In the genomic region with DNA sequence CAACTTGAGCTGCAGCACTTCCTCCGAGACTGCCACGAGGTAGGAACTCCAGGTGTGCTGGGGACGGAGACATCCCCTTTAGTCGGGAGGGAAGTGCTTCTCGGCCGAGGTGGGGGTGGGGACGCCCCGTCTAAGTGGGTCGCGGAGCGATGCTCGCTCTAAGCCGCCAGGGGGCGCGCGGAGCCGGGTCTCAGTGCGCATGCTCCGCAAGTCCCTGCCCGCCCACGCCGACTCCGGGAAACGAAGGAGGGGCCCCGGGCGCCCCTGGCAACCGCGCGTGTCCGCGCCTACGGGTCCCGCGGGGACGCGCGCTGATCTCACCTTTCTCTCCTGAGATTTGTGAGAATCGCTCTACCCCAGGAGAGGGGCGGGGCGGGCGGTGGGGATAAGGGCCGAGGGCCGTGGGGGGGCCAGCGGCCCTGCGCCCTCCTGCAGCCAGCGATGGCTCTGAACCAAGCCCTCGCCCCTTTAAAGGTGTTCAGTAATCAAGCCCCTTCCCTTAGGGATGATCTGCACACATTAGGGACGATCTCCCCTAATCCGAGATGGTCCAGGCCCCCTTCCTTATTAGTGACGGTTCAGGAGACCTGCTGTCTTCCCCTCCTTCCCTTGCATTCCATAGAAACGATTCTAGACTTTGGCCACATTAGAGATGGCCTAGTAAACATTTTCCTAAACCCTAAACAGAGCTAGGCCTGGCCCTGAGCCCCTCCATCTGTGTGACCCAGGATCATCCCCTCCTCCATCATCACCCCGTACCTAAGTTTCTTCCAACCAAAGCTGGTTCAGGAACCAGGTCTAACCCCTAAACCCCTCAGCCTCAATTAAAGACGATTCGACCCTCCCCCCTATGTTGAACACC, we compare ENCODE assay signal across 8 cellular contexts. TPM values are rescaled to one million over a fixed set of nuclear protein-coding genes. Genes with fewer than 3 reads are reported as not detected.
DNase-seq lines count a peak whose midpoint lies in the region; ATAC-seq, FAIRE-seq and TF ChIP-seq lines count a peak whose summit lies in the region.

No MANE protein-coding gene starts in this region.

- H3K36me3 ChIP-seq in SU-DHL-6 (ENCODE audit: low read length): no peaks in the 10 kb centered on the region
- H3K36me3 ChIP-seq in cardiac muscle cell: no peaks in the 10 kb centered on the region
- H3K36me3 ChIP-seq in pancreas: no peaks in the 10 kb centered on the region
- no peaks in the 10 kb centered on the region for H3K36me3 ChIP-seq in thoracic aorta

- H3K4me1 ChIP-seq in cardiac muscle cell (ENCODE audit: low read depth) (no peaks in the 10 kb centered on the region), pancreas (no peaks in the 10 kb centered on the region), thoracic aorta (ENCODE audit: control insufficient read depth in 1 of 2, low read depth in 2 of 2) (peaks cover 4 to 13% of the 10 kb centered on the region in 2 donors)

- H3K79me2 ChIP-seq in SU-DHL-6 (ENCODE audit: insufficient read depth, low read length): no peaks in the 10 kb centered on the region

- peak overlapping the region; percentile 42 for H3K9ac ChIP-seq in SU-DHL-6 (ENCODE audit: low read length)

- TF ChIP-seq CTCF in SU-DHL-6 (IDR thresholded peaks at IDR 0.05; ENCODE audit: insufficient read depth, low read length, poor library complexity, severe bottlenecking): peak; percentile 65
- TF ChIP-seq CTCF in cardiac muscle cell (IDR thresholded peaks at IDR 0.05; ENCODE audit: low read depth, low read length): peak; percentile 93
- peak; percentile 88 to 98 (median 93) for TF ChIP-seq CTCF in pancreas (IDR thresholded peaks at IDR 0.05)
- TF ChIP-seq CTCF in thoracic aorta (IDR thresholded peaks at IDR 0.05): peak; percentile 98

- ATAC-seq in GM19324 (IDR thresholded peaks at IDR 0.05; ENCODE audit: low FRiP score, unreplicated experiment): peak; percentile 64
- peak; percentile 80 for ATAC-seq in activated naive CD8-positive, alpha-beta T cell treated with anti-CD3 and anti-CD28 coated beads, Interleukin-2, amount 10 ng/mL, durations not matched to agents 7 days and 5 days (ENCODE audit: low read depth)
- peak; percentile 88 to 94 (median 92) for ATAC-seq in pancreas
- peak; percentile 53 for ATAC-seq in thoracic aorta (ENCODE audit: insufficient number of reproducible peaks, low FRiP score, low read depth)

- H3K27ac ChIP-seq in SU-DHL-6 (ENCODE audit: low read depth, low read length) (no peak overlapping the region), cardiac muscle cell (no peak overlapping the region), pancreas (peak overlapping the region in 1 of 4 donors; percentile 19), thoracic aorta (no peak overlapping the region)

- no peaks in the 10 kb centered on the region for H4K20me1 ChIP-seq in SU-DHL-6 (ENCODE audit: low read depth, low read length)

- WGBS in pancreas, 2 donors: 4 to 5% methylated on average over 44 to 54 of the region's 54 CpGs

- H3K9me3 Mint-ChIP-seq in activated naive CD8-positive, alpha-beta T cell treated with anti-CD3 and anti-CD28 coated beads, Interleukin-2, amount 10 ng/mL, durations not matched to agents 7 days and 5 days: no peaks in the 10 kb centered on the region

- H2AFZ ChIP-seq in SU-DHL-6 (ENCODE audit: low read depth, low read length, severe bottlenecking): peak overlapping the region; percentile 93

- POLR2A ChIA-PET in activated naive CD8-positive, alpha-beta T cell treated with anti-CD3 and anti-CD28 coated beads, Interleukin-2, amount 10 ng/mL, durations not matched to agents 7 days and 5 days (lab: Charles Lee): no interaction called here

- no peak for FAIRE-seq in pancreas (lab: Jason Lieb, UNC)

- H3K27me3 ChIP-seq in SU-DHL-6 (ENCODE audit: low read length) (no peaks in the 10 kb centered on the region), cardiac muscle cell (peaks cover 2% of the 10 kb centered on the region), pancreas (no peaks in the 10 kb centered on the region), thoracic aorta (replicated peaks; ENCODE audit: insufficient read depth) (no peaks in the 10 kb centered on the region)

- H3K4me3 ChIP-seq in SU-DHL-6 (ENCODE audit: insufficient read depth, low read length, poor library complexity, severe bottlenecking): peak overlapping the region; percentile 44
- peak overlapping the region; percentile 24 for H3K4me3 ChIP-seq in cardiac muscle cell
- H3K4me3 ChIP-seq in pancreas: peak overlapping the region in 3 of 4 donors; percentile 21 to 51 (median 34)
- H3K4me3 ChIP-seq in thoracic aorta: peak overlapping the region; percentile 69

- H3K4me2 ChIP-seq in SU-DHL-6 (ENCODE audit: low read depth, low read length, poor library complexity, severe bottlenecking): peak overlapping the region; percentile 67

- H3K36me3 Mint-ChIP-seq in activated naive CD8-positive, alpha-beta T cell treated with anti-CD3 and anti-CD28 coated beads, Interleukin-2, amount 10 ng/mL, durations not matched to agents 7 days and 5 days: no peaks in the 10 kb centered on the region

- no peak overlapping the region for H3K27ac Mint-ChIP-seq in activated naive CD8-positive, alpha-beta T cell treated with anti-CD3 and anti-CD28 coated beads, Interleukin-2, amount 10 ng/mL, durations not matched to agents 7 days and 5 days

- H3K27me3 Mint-ChIP-seq in activated naive CD8-positive, alpha-beta T cell treated with anti-CD3 and anti-CD28 coated beads, Interleukin-2, amount 10 ng/mL, durations not matched to agents 7 days and 5 days: peaks cover 30% of the 10 kb centered on the region

- peak; percentile 99 for DNase-seq in AG08395 (ENCODE audit: low spot score)
- peak; percentile 87 for DNase-seq in NCI-H1105 (lab: John Stamatoyannopoulos, UW)
- peak; percentile 96 for DNase-seq in activated naive CD8-positive, alpha-beta T cell treated with anti-CD3 and anti-CD28 coated beads, Interleukin-2, amount 10 ng/mL, durations not matched to agents 7 days and 5 days
- DNase-seq in cardiac muscle cell (ENCODE audit: low read depth in 1 of 2, low spot score in 1 of 2): peak; percentile 82 to 86
- DNase-seq in pancreas: peak; percentile 78 to 97 (median 90)
- DNase-seq in thoracic aorta (ENCODE audit: low spot score): peak; percentile 23

- intact Hi-C loops in pancreas (cut with DNase I): no loop called here

- peaks cover 8% of the 10 kb centered on the region for H3K4me1 Mint-ChIP-seq in activated naive CD8-positive, alpha-beta T cell treated with anti-CD3 and anti-CD28 coated beads, Interleukin-2, amount 10 ng/mL, durations not matched to agents 7 days and 5 days

- H3K9me2 ChIP-seq in SU-DHL-6 (replicated peaks; ENCODE audit: insufficient read depth, low read length): no peaks in the 10 kb centered on the region

- no peaks in the 10 kb centered on the region for H3K9me3 ChIP-seq in SU-DHL-6 (ENCODE audit: insufficient read depth, low read length)
- H3K9me3 ChIP-seq in cardiac muscle cell (ENCODE audit: low read depth): no peaks in the 10 kb centered on the region
- no peaks in the 10 kb centered on the region for H3K9me3 ChIP-seq in pancreas
- H3K9me3 ChIP-seq in thoracic aorta: no peaks in the 10 kb centered on the region

- peak overlapping the region; percentile 65 for H3K4me3 Mint-ChIP-seq in activated naive CD8-positive, alpha-beta T cell treated with anti-CD3 and anti-CD28 coated beads, Interleukin-2, amount 10 ng/mL, durations not matched to agents 7 days and 5 days

- no peaks in the 10 kb centered on the region for H3F3A ChIP-seq in SU-DHL-6 (ENCODE audit: insufficient read depth)

RNA-seq across cellular contexts. Expression of a gene that starts 47.3 kb away (rescaled TPM):
- 100 to 1,000 TPM; 139 to 140 TPM for total RNA-seq in activated naive CD8-positive, alpha-beta T cell treated with anti-CD3 and anti-CD28 coated beads, Interleukin-2, amount 10 ng/mL, durations not matched to agents 7 days and 5 days
- total RNA-seq in cardiac muscle cell (53.3 and 63.6 TPM in 2 replicates), pancreas (10 to 100 TPM; 18.2 to 40.3 (median 22.7) TPM), thoracic aorta (10 to 100 TPM; 36.0 to 78.4 TPM)
- polyA plus RNA-seq in cardiac muscle cell (70.1 and 83.4 TPM in 2 replicates), pancreas (10 to 100 TPM; 73.3 to 86.2 TPM)

Comparison
In these comparisons a context has a peak if more than half of its experiments do, and no peak if none do; other contexts are left out.
1. DNase-seq: peak in every context shown above with its lines; median percentile 99 in AG08395; 96 in activated naive CD8-positive, alpha-beta T cell treated with anti-CD3 and anti-CD28 coated beads, Interleukin-2, amount 10 ng/mL, durations not matched to agents 7 days and 5 days; 90 in pancreas; 87 in NCI-H1105; 84 in cardiac muscle cell; 23 in thoracic aorta.